Comparison of ENCODE assay signal across 15 cellular contexts in genomic region chr11:130523609-130524008, GRCh38.
DNase-seq lines count a peak whose midpoint lies in the region; ATAC-seq, FAIRE-seq and TF ChIP-seq lines count a peak whose summit lies in the region.
"Had no signal": no experiment of that assay in that cellular context is flagged by ENCODE, and none has a peak within 500 bp of the region (broad histone marks: within the 10 kb centered on the region; RNA-seq: fewer than 3 reads in every experiment).

No MANE protein-coding gene starts in this region.

- no peak overlapping the region for H4K8ac ChIP-seq in H1 (ENCODE audit: extremely low read depth, insufficient read depth, low read length)

- no peak overlapping the region for H2BK120ac ChIP-seq in H1 (replicated peaks; ENCODE audit: low read depth, low read length)

- no peak for TF ChIP-seq POLR2A in H1 (IDR thresholded peaks at IDR 0.05; ENCODE audit: control extremely low read depth in 1 of 2, low read depth in 2 of 2, low read length in 2 of 2)

- TF ChIP-seq EP300 in H1 (IDR thresholded peaks at IDR 0.05; ENCODE audit: borderline replicate concordance in 1 of 2, low read depth in 2 of 2, low read length in 2 of 2): no peak

- H3K14ac ChIP-seq in H1 (ENCODE audit: insufficient read length): no peak overlapping the region

- H2BK20ac ChIP-seq in H1 (ENCODE audit: low read length): peak overlapping the region; percentile 4; the same call in 1 of the 2 replicates

- no peak overlapping the region for H4K5ac ChIP-seq in H1 (ENCODE audit: insufficient read length, low read depth, low read length)

- no peak overlapping the region for H2AK5ac ChIP-seq in H1 (ENCODE audit: low read depth, low read length)

- peak overlapping the region; percentile 1; the same call in 1 of the 2 replicates for H2BK15ac ChIP-seq in H1 (ENCODE audit: low read length)

- no peak overlapping the region for H3K4ac ChIP-seq in H1 (replicated peaks; ENCODE audit: insufficient read length, low read depth, low read length)

- CTCF ChIA-PET in H1 (lab: Charles Lee; ENCODE audit: partially characterized antibody): interaction anchor here (1.2 to 1.7 kb wide), 2 partner anchors 10 to 334 kb away, joined by 4 to 7 read pairs; no protein-coding TSS in a partner anchor

- no peaks in the 10 kb centered on the region; the same call in 1 of the 2 replicates for H3K23me2 ChIP-seq in H1 (ENCODE audit: low read depth, low read length)

- no peak overlapping the region for H3K27ac ChIP-seq in H1 (ENCODE audit: low read depth, low read length)
- H3K27ac ChIP-seq in lower lobe of right lung: peak overlapping the region; percentile 72

- 0 out of 2 replicates have a peak overlapping the region, but pooled peaks have one; percentile 55 for H2AFZ ChIP-seq in H1 (ENCODE audit: low read length)

- WGBS in H1 (ENCODE audit: extremely low coverage in 1 of 2, insufficient coverage in 1 of 2, insufficient read length in 1 of 2, insufficient replicate concordance in 2 of 2, low coverage in 1 of 2, low lambda C conversion rate in 2 of 2, missing lambda C conversion rate in 1 of 2), 2 experiments: 59% methylated on average over 10 of the region's 10 CpGs; no CpG with 5 or more reads in 1 of the 2 experiments

- H3K79me2 ChIP-seq in H1 (ENCODE audit: control insufficient read depth in 1 of 2, insufficient read depth in 2 of 2, low read length in 2 of 2): no peaks in the 10 kb centered on the region

- H3K27me3 ChIP-seq in H1 (replicated peaks in 1 of 4; ENCODE audit: control insufficient read depth in 3 of 4, extremely low read depth in 1 of 4, insufficient read depth in 3 of 4, low read length in 3 of 4) (peaks cover 0 to 7% (median 1%) of the 10 kb centered on the region in 4 experiments; a peak in 2 of 7 replicates), lower lobe of right lung (ENCODE audit: low read depth) (no peaks in the 10 kb centered on the region)

- H3K79me1 ChIP-seq in H1 (ENCODE audit: low read depth, low read length): no peaks in the 10 kb centered on the region

- no peak overlapping the region for H3K9ac ChIP-seq in H1 (replicated peaks in 1 of 4; ENCODE audit: extremely low read depth in 1 of 4, low read depth in 3 of 4, low read length in 3 of 4)
- H3K9ac ChIP-seq: SK-N-SH had no signal

- no peak overlapping the region for H3K56ac ChIP-seq in H1 (replicated peaks; ENCODE audit: insufficient read length, low read depth, low read length)

- peak overlapping the region; percentile 93; the same call in 1 of the 2 replicates for H2BK12ac ChIP-seq in H1 (ENCODE audit: low read depth, low read length)

- peak overlapping the region; percentile 27; the same call in 1 of the 2 replicates for H2BK5ac ChIP-seq in H1 (ENCODE audit: low read depth, low read length)

- no peak overlapping the region for H3K18ac ChIP-seq in H1 (ENCODE audit: extremely low read depth, low read length)

- H4K20me1 ChIP-seq in H1 (replicated peaks in 1 of 2; ENCODE audit: control insufficient read depth in 1 of 2, insufficient read depth in 2 of 2, low read length in 2 of 2): no peaks in the 10 kb centered on the region

- no peaks in the 10 kb centered on the region for H3K9me3 ChIP-seq in H1 (ENCODE audit: insufficient read depth in 2 of 2, low read depth in 1 of 2, low read length in 1 of 2)
- no peaks in the 10 kb centered on the region for H3K9me3 ChIP-seq in lower lobe of right lung
- H3K9me3 ChIP-seq: SK-N-SH had no signal

- no peak overlapping the region for H3K23ac ChIP-seq in H1 (ENCODE audit: insufficient read length)

- POLR2A ChIA-PET in H1 (lab: Charles Lee; ENCODE audit: partially characterized antibody): no interaction called here

- no peak for FAIRE-seq in H1 (lab: Jason Lieb, UNC)

- peak overlapping the region in 1 of 2 experiments; percentile 15; a peak in 2 of 4 replicates for H3K4me2 ChIP-seq in H1 (ENCODE audit: insufficient read depth in 1 of 2, low read depth in 2 of 2, low read length in 2 of 2)

- H3K4me3 ChIP-seq in H1 (ENCODE audit: extremely low read depth in 1 of 4, insufficient read depth in 2 of 4, low read depth in 3 of 4, low read length in 4 of 4): no peak overlapping the region
- H3K4me3 ChIP-seq in lower lobe of right lung: no peak overlapping the region

- ATAC-seq in Right ventricle myocardium superior (ENCODE audit: poor library complexity): no peak
- ATAC-seq in Right ventricle myocardium inferior: no peak
- ATAC-seq in lower lobe of right lung: no peak
- no peak for ATAC-seq in activated CD4-positive, CD25-positive, alpha-beta regulatory T cell treated with anti-CD3 and anti-CD28 coated beads, Interleukin-2, amount 50 U/mL, for 24 hours
- no peak for ATAC-seq in GM21529 (IDR thresholded peaks at IDR 0.05; ENCODE audit: unreplicated experiment)
- no peak for ATAC-seq in GM18517 (IDR thresholded peaks at IDR 0.05; ENCODE audit: unreplicated experiment)
- ATAC-seq: activated CD4-positive, alpha-beta T cell treated with anti-CD3 and anti-CD28 coated beads for 36 hours had no signal

- DNase-seq in Right ventricle myocardium superior (peak; percentile 52), Right ventricle myocardium inferior (ENCODE audit: missing footprints) (no peak), H1 (ENCODE audit: low read depth in 1 of 2, low spot score in 2 of 2) (no peak), lower lobe of right lung (no peak), SKM-1 (lab: John Stamatoyannopoulos, UW; ENCODE audit: unreplicated experiment) (no peak)
- DNase-seq: 8988T; activated CD4-positive, alpha-beta T cell treated with anti-CD3 and anti-CD28 coated beads for 36 hours; DND-41; Kasumi-1; NCI-H446; posterior cingulate gyrus; SK-N-SH had no signal

- H3K36me3 ChIP-seq in H1 (ENCODE audit: control insufficient read depth in 2 of 4, insufficient read depth in 4 of 4, low read length in 3 of 4) (no peaks in the 10 kb centered on the region), lower lobe of right lung (no peaks in the 10 kb centered on the region)

- TF ChIP-seq CTCF in H1 (IDR thresholded peaks at IDR 0.05; ENCODE audit: control extremely low read depth in 1 of 3, insufficient read depth in 1 of 3, low read depth in 1 of 3, low read length in 3 of 3) (no peak), lower lobe of right lung (IDR thresholded peaks at IDR 0.05) (no peak)

- no peak overlapping the region for H4K91ac ChIP-seq in H1 (replicated peaks; ENCODE audit: insufficient read length, low read length)

- H3K4me1 ChIP-seq in H1 (replicated peaks in 1 of 4; ENCODE audit: control insufficient read depth in 3 of 4, insufficient read depth in 4 of 4, low read length in 3 of 4) (peaks cover 5 to 15% (median 11%) of the 10 kb centered on the region in 4 experiments), lower lobe of right lung (peaks cover 18% of the 10 kb centered on the region)

- TF ChIP-seq RAD21 in H1 (IDR thresholded peaks at IDR 0.05 in 1 of 2, conservative IDR thresholded peaks at IDR 0.05 in 1 of 2; ENCODE audit: low read depth in 2 of 2, low read length in 2 of 2): no peak

- intact Hi-C loops in Right ventricle myocardium superior (cut with DNase I): loop anchor here (5.0 kb wide), 2 partner anchors 66 to 129 kb away; no protein-coding TSS in a partner anchor
- intact Hi-C loops in Right ventricle myocardium inferior (cut with DNase I): loop anchor here (2.0 to 5.0 kb wide), 7 partner anchors 45 to 303 kb away; no protein-coding TSS in a partner anchor
- intact Hi-C loops in lower lobe of right lung (cut with DNase I): no loop called here

TF ChIP-seq in H1, 55 proteins besides CTCF, POLR2A, EP300 and RAD21:
- TF ChIP-seq MAX (IDR thresholded peaks at IDR 0.05) (peak; percentile 44), KDM1A (IDR thresholded peaks at IDR 0.05; ENCODE audit: borderline replicate concordance, low read length) (no peak), ZNF274 (IDR thresholded peaks at IDR 0.05; ENCODE audit: borderline replicate concordance, extremely low read depth, low read length) (no peak)
TF ChIP-seq in H1: peak in this region for 1.
